In the genomic region with DNA sequence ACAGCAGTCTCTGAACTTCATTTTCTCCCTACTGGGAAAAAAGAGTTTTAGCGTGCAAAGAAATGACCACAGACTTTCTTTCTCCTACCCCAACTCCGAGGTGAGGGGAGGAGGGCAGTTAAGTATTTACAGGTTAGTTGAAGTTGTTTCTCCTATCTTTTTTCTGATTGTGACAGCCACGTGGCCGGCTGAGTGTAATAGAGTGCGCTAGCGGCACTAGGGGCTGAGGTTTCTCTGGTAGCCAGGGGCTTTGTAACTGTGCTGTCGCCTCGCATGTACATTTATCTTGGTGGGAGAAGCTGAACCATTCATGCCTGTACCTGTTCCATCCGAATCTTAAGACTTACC, we compare ENCODE assay signal across 8 cellular contexts. TPM values are rescaled to one million over a fixed set of nuclear protein-coding genes. Genes with fewer than 3 reads are reported as not detected.
DNase-seq lines count a peak whose midpoint lies in the region; ATAC-seq, FAIRE-seq and TF ChIP-seq lines count a peak whose summit lies in the region.

No MANE protein-coding gene starts in this region.

- H3K4me1 ChIP-seq in Panc1 (ENCODE audit: control insufficient read depth, insufficient read depth, low read length) = peaks cover 23% of the 10 kb centered on the region; the same call in 1 of the 2 replicates
- peaks cover 0 to 2% of the 10 kb centered on the region in 2 donors for H3K4me1 ChIP-seq in kidney (ENCODE audit: control insufficient read depth in 1 of 2, insufficient read depth in 1 of 2, low read depth in 1 of 2, low read length in 2 of 2)

- POLR2A ChIA-PET in Panc1 (lab: Charles Lee) = no interaction called here

- peak overlapping the region; percentile 90 for H3K27ac Mint-ChIP-seq in activated naive CD8-positive, alpha-beta T cell treated with anti-CD3 and anti-CD28 coated beads for 36 hours

- in situ Hi-C loops in Panc1 (cut with HindIII; ENCODE audit: low pct_unique_long_range_greater_than_20kb, low sequenced_read_pairs) = no loop called here

- H3K36me3 Mint-ChIP-seq in activated naive CD8-positive, alpha-beta T cell treated with anti-CD3 and anti-CD28 coated beads for 36 hours = peaks cover 35% of the 10 kb centered on the region

- DNase-seq in NCI-H510A treated with DMSO at 0.1 percent for 48 hours (lab: John Stamatoyannopoulos, UW) (peak; percentile 43), NCI-H510A (lab: John Stamatoyannopoulos, UW) (no peak), Panc1 (ENCODE audit: low read depth, low spot score) (no peak), kidney (no peak)
- DNase-seq in activated naive CD8-positive, alpha-beta T cell treated with anti-CD3 and anti-CD28 coated beads for 36 hours = peak; percentile 63
- DNase-seq in stimulated activated CD4-positive, alpha-beta T cell treated with anti-CD3 and anti-CD28 coated beads, Interleukin-4, amount 100 ng/mL, for 4 hours = peak; percentile 24 to 33

- H3K9me3 Mint-ChIP-seq in activated naive CD8-positive, alpha-beta T cell treated with anti-CD3 and anti-CD28 coated beads for 36 hours = peaks cover 5% of the 10 kb centered on the region

- CTCF ChIA-PET in Panc1 (lab: Charles Lee) = no interaction called here

- peaks cover 38% of the 10 kb centered on the region for H3K4me1 Mint-ChIP-seq in activated naive CD8-positive, alpha-beta T cell treated with anti-CD3 and anti-CD28 coated beads for 36 hours

- intact Hi-C loops in Panc1 (cut with micrococcal nuclease; ENCODE audit: unreplicated experiment) (no loop called here), kidney (cut with DNase I) (no loop called here)

- H3K4me3 Mint-ChIP-seq in activated naive CD8-positive, alpha-beta T cell treated with anti-CD3 and anti-CD28 coated beads for 36 hours = peak overlapping the region; percentile 84

- peak overlapping the region; percentile 85 to 91 for H3K9ac ChIP-seq in kidney (ENCODE audit: low read length in 2 of 2)

- peak overlapping the region; percentile 85 for H3K27ac ChIP-seq in Panc1 (ENCODE audit: low read length)
- H3K27ac ChIP-seq in kidney (ENCODE audit: low read depth in 2 of 2, low read length in 2 of 2) = peak overlapping the region; percentile 93 to 95

- H3K36me3 ChIP-seq in Panc1 (ENCODE audit: control insufficient read depth, insufficient read depth, low read length) = no peaks in the 10 kb centered on the region; the same call in 1 of the 2 replicates
- H3K36me3 ChIP-seq in kidney (ENCODE audit: control insufficient read depth in 1 of 2, insufficient read depth in 2 of 2, low read length in 2 of 2) = no peaks in the 10 kb centered on the region

- H3K4me3 ChIP-seq in Panc1 (ENCODE audit: low read depth in 2 of 2, low read length in 2 of 2) (peak overlapping the region; percentile 87 to 91), kidney (ENCODE audit: low read length in 2 of 2) (peak overlapping the region; percentile 78 to 84)

- H3K9me3 ChIP-seq in Panc1 (ENCODE audit: control insufficient read depth, insufficient read depth, low read depth, low read length) (peaks cover 4% of the 10 kb centered on the region; the same call in 1 of the 2 replicates), kidney (ENCODE audit: control insufficient read depth in 1 of 2, low read length in 2 of 2) (no peaks in the 10 kb centered on the region)

- no TSS peak for BruUV-seq in Panc1 (replicated peaks; lab: Mats Ljungman, UMichigan)

- TF ChIP-seq CTCF in Panc1 (IDR thresholded peaks at IDR 0.05) (no peak), kidney (IDR thresholded peaks at IDR 0.05; ENCODE audit: borderline replicate concordance, extremely low read depth, insufficient read depth) (no peak)

- H3K27me3 ChIP-seq in Panc1 (ENCODE audit: control insufficient read depth, insufficient read depth, low read length) = no peaks in the 10 kb centered on the region

- ATAC-seq in HG02870 (IDR thresholded peaks at IDR 0.05; ENCODE audit: unreplicated experiment) (peak; percentile 12), Panc1 (no peak), GM21576 (IDR thresholded peaks at IDR 0.05; ENCODE audit: unreplicated experiment) (no peak)

- H3K27me3 Mint-ChIP-seq in activated naive CD8-positive, alpha-beta T cell treated with anti-CD3 and anti-CD28 coated beads for 36 hours = no peaks in the 10 kb centered on the region

- no peak for FAIRE-seq in kidney (lab: Jason Lieb, UNC)

RNA-seq across cellular contexts. Expression of gene FOXN2, which starts 1.3 kb away (rescaled TPM):
- 26.9 TPM for total RNA-seq in Panc1 (2021; ENCODE audit: unreplicated experiment)
- 6.8 TPM for polyA plus RNA-seq in Panc1 (2012; ENCODE audit: insufficient read length)
- total RNA-seq in activated naive CD8-positive, alpha-beta T cell treated with anti-CD3 and anti-CD28 coated beads for 36 hours = 10 to 100 TPM; 54.7 to 55.9 TPM
- total RNA-seq in kidney = 28.1 TPM
- 2.8 TPM for polyA plus RNA-seq in kidney (ENCODE audit: insufficient read depth, low read depth, low replicate concordance)

Comparison
In these comparisons a context has a peak if more than half of its experiments do, and no peak if none do; other contexts are left out.
1. DNase-seq: peak in NCI-H510A treated with DMSO at 0.1 percent for 48 hours (single experiment), activated naive CD8-positive, alpha-beta T cell treated with anti-CD3 and anti-CD28 coated beads for 36 hours (single experiment) and stimulated activated CD4-positive, alpha-beta T cell treated with anti-CD3 and anti-CD28 coated beads, Interleukin-4, amount 100 ng/mL, for 4 hours (2 of 2); none in NCI-H510A (single experiment), Panc1 (single experiment) and kidney (single experiment).